Comparison of ENCODE assay signal across 8 cellular contexts in the genomic region with DNA sequence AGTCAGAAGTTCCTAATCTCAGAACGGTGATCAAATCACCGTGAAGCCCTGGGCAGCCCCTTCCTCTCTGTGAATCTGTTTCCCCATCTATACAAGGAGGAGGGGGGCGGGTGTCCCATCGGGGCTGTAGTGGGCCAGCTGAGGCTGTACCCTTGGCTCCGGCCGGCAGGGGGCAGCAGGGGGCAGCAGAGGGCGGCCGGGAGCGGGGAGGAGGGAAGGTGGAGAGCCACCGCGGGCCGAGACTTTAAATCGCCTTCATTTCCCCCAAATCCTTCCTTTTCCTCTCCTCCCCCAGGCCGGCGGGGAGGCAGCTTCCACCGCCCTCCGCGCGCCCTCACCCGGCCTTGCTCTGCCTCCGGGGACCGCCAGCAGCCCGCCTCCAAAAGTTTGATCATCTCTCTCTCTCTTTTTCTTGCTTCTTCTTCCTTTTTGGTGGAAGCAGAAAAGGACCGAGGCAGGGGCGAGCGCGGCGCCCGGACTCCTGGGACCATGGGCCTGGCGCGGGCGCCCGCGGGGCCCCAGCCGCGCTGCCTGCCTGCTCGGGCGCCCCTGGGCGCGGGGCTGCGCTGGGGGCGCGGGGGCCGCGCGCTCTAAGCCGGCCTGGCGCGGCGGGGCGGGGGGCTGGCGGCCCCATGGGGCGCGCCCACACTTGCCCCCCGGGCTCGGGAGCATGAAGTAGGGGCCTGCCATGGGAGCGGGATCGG.
DNase-seq lines count a peak whose midpoint lies in the region; ATAC-seq lines count a peak whose summit lies in the region.

COL27A1 (plus strand) TSS at position 275 of the 704 bp plus-strand sequence; CDS start at position 689, 414 bp downstream.

- peak within 1 kb of the TSS; percentile 88 to 90 for H3K4me3 Mint-ChIP-seq in effector memory CD8-positive, alpha-beta T cell

- DNase-seq in NK-92 treated with Interleukin-12 subunit alpha and Interleukin-12 subunit beta, amount 100 ng/mL, for 24 hours (lab: John Stamatoyannopoulos, UW): peak; percentile 11
- DNase-seq in NK-92 (lab: John Stamatoyannopoulos, UW; ENCODE audit: unreplicated experiment): no peak
- peak; percentile 62 for DNase-seq in NCI-H748 (lab: John Stamatoyannopoulos, UW; ENCODE audit: unreplicated experiment)
- peak; percentile 44 to 64 for DNase-seq in activated CD8-positive, alpha-beta memory T cell treated with anti-CD3 and anti-CD28 coated beads for 4 hours (ENCODE audit: low read depth in 2 of 2)
- peak; percentile 75 for DNase-seq in effector memory CD8-positive, alpha-beta T cell
- DNase-seq in medulla oblongata (ENCODE audit: extremely low spot score): peak; percentile 78
- peak; percentile 54 to 85 (median 73) for DNase-seq in stimulated activated CD4-positive, alpha-beta T cell treated with anti-CD3 and anti-CD28 coated beads, TNF-alpha, amount 100 ng/mL, for 24 hours (ENCODE audit: low read depth in 3 of 3)

- H3K27me3 Mint-ChIP-seq in effector memory CD8-positive, alpha-beta T cell: peaks cover 62 to 65% of the 10 kb centered on the region in 2 donors

- H3K27ac Mint-ChIP-seq in effector memory CD8-positive, alpha-beta T cell: peak within 1 kb of the TSS in 1 of 2 donors; percentile 69

- H3K36me3 Mint-ChIP-seq in effector memory CD8-positive, alpha-beta T cell (ENCODE audit: insufficient read depth): peaks cover 10% of the 10 kb centered on the region

- peak; percentile 85 for ATAC-seq in HG03135 (IDR thresholded peaks at IDR 0.05; ENCODE audit: unreplicated experiment)
- ATAC-seq in effector memory CD8-positive, alpha-beta T cell (replicated peaks): peak; percentile 85

- peaks cover 11 to 16% of the 10 kb centered on the region in 2 donors for H3K4me1 Mint-ChIP-seq in effector memory CD8-positive, alpha-beta T cell (ENCODE audit: low read depth in 2 of 2)

- H3K9me3 Mint-ChIP-seq in effector memory CD8-positive, alpha-beta T cell: no peaks in the 10 kb centered on the region
